Comparison of ENCODE assay signal across 19 cellular contexts in genomic region chr16:83350466-83350865, GRCh38.
"Had no signal": no experiment of that assay in that cellular context is flagged by ENCODE, and none has a peak within 500 bp of the region (broad histone marks: within the 10 kb centered on the region; RNA-seq: fewer than 3 reads in every experiment).

No MANE protein-coding gene starts in this region.

- DNase-seq: cerebellar nuclear complex; effector CD4-positive, alpha-beta T cell; head of caudate nucleus; left colon; natural killer cell; pancreas; sigmoid colon; spleen; stimulated activated CD4-positive, alpha-beta T cell treated with anti-CD3 and anti-CD28 coated beads, Interleukin-4, amount 100 ng/mL, for 4 hours; stimulated activated naive B cell treated with anti-CD40 and anti-IgM and Interleukin-4, amounts not matched to agents 10 μg/mL and 1 μg/mL and 100 μg/mL, for 72 hours; transverse colon had no signal

- H3K36me3 Mint-ChIP-seq: memory B cell; natural killer cell; stimulated activated naive B cell treated with anti-CD40 and anti-IgM and Interleukin-4, amounts not matched to agents 10 μg/mL and 1 μg/mL and 100 μg/mL, for 72 hours had no signal

- H3K4me1 Mint-ChIP-seq: natural killer cell; stimulated activated naive B cell treated with anti-CD40 and anti-IgM and Interleukin-4, amounts not matched to agents 10 μg/mL and 1 μg/mL and 100 μg/mL, for 72 hours had no signal

- ATAC-seq: left colon; natural killer cell; pancreas; stimulated activated naive B cell treated with anti-CD40 and anti-IgM and Interleukin-4, amounts not matched to agents 10 μg/mL and 1 μg/mL and 100 μg/mL, for 72 hours had no signal

- H3K9me3 Mint-ChIP-seq: memory B cell; natural killer cell; stimulated activated naive B cell treated with anti-CD40 and anti-IgM and Interleukin-4, amounts not matched to agents 10 μg/mL and 1 μg/mL and 100 μg/mL, for 72 hours; stimulated activated naive CD8-positive, alpha-beta T cell treated with anti-CD3 and anti-CD28 coated beads, Interleukin-15, Interleukin-2, amounts not matched to agents 100 ng/mL and 50 ng/mL, for 24 hours had no signal

- H3K27me3 ChIP-seq: cardiac muscle cell, dorsolateral prefrontal cortex, hepatocyte, neutrophil, pancreas, sigmoid colon, spleen, transverse colon had no signal

- H3K4me1 ChIP-seq: pancreas, sigmoid colon, spleen, transverse colon had no signal

- H3K27ac ChIP-seq: cardiac muscle cell, hepatocyte, neutrophil, pancreas, sigmoid colon, skin epidermis, spleen, transverse colon had no signal

- H3K4me3 Mint-ChIP-seq: memory B cell; natural killer cell; stimulated activated naive B cell treated with anti-CD40 and anti-IgM and Interleukin-4, amounts not matched to agents 10 μg/mL and 1 μg/mL and 100 μg/mL, for 72 hours; stimulated activated naive CD8-positive, alpha-beta T cell treated with anti-CD3 and anti-CD28 coated beads, Interleukin-15, Interleukin-2, amounts not matched to agents 100 ng/mL and 50 ng/mL, for 24 hours had no signal

- H3K27ac Mint-ChIP-seq: memory B cell; natural killer cell; stimulated activated naive B cell treated with anti-CD40 and anti-IgM and Interleukin-4, amounts not matched to agents 10 μg/mL and 1 μg/mL and 100 μg/mL, for 72 hours; stimulated activated naive CD8-positive, alpha-beta T cell treated with anti-CD3 and anti-CD28 coated beads, Interleukin-15, Interleukin-2, amounts not matched to agents 100 ng/mL and 50 ng/mL, for 24 hours had no signal

- H3K4me3 ChIP-seq: cardiac muscle cell, dorsolateral prefrontal cortex, hepatocyte, lung, pancreas, sigmoid colon, skin epidermis, spleen, transverse colon had no signal

- H3K36me3 ChIP-seq: cardiac muscle cell, neutrophil, pancreas, sigmoid colon, spleen, transverse colon had no signal

- H3K9me3 ChIP-seq: neutrophil, pancreas, sigmoid colon, spleen, transverse colon had no signal
